24 cellular contexts compared by ENCODE assay signal in genomic region chr2:5195636-5196035, GRCh38.
DNase-seq lines count a peak whose midpoint lies in the region; ATAC-seq, FAIRE-seq and TF ChIP-seq lines count a peak whose summit lies in the region.
"Had no signal": no experiment of that assay in that cellular context is flagged by ENCODE, and none has a peak within 500 bp of the region (broad histone marks: within the 10 kb centered on the region; RNA-seq: fewer than 3 reads in every experiment).

No MANE protein-coding gene starts in this region.

- no peak overlapping the region for H3K27ac Mint-ChIP-seq in activated naive CD8-positive, alpha-beta T cell treated with anti-CD3 and anti-CD28 coated beads for 36 hours
- H3K27ac Mint-ChIP-seq: CD4-positive, alpha-beta T cell; GM23338; HFFc6; T-helper 1 cell treated with Interleukin-12 subunit alpha and Interleukin-12 subunit beta and Interleukin-4 antibody, amounts not matched to agents 30 μg/mL and 1 μg/mL, for 36 hours had no signal

- no peak for TF ChIP-seq RAD21 in H1 (IDR thresholded peaks at IDR 0.05 in 1 of 2, conservative IDR thresholded peaks at IDR 0.05 in 1 of 2; ENCODE audit: low read depth in 2 of 2, low read length in 2 of 2)

- no peak overlapping the region for H3K14ac ChIP-seq in H1 (ENCODE audit: insufficient read length)

- H3K79me2 ChIP-seq in H1 (ENCODE audit: control insufficient read depth in 1 of 2, insufficient read depth in 2 of 2, low read length in 2 of 2) = no peaks in the 10 kb centered on the region

- H3K23me2 ChIP-seq in H1 (ENCODE audit: low read depth, low read length) = no peaks in the 10 kb centered on the region

- H3K9me3 ChIP-seq in H1 (ENCODE audit: insufficient read depth in 2 of 2, low read depth in 1 of 2, low read length in 1 of 2) = no peaks in the 10 kb centered on the region
- H3K9me3 ChIP-seq: BLaER1 treated with 17β-estradiol and CSF1 and Interleukin-3, amounts not matched to agents 10 nM and 100 nM; HAP-1 had no signal

- peak overlapping the region; percentile 36; the same call in 1 of the 2 replicates for H2AFZ ChIP-seq in H1 (ENCODE audit: low read length)
- H2AFZ ChIP-seq: GM23338 had no signal

- peak; percentile 91 for DNase-seq in DMS53 (lab: John Stamatoyannopoulos, UW)
- peak; percentile 64 for DNase-seq in NCI-H1048 (lab: John Stamatoyannopoulos, UW)
- DNase-seq in NCI-H510A (lab: John Stamatoyannopoulos, UW) = peak; percentile 53
- DNase-seq in H1 (ENCODE audit: low read depth in 1 of 2, low spot score in 2 of 2) = no peak
- DNase-seq in activated naive CD8-positive, alpha-beta T cell treated with anti-CD3 and anti-CD28 coated beads for 36 hours = no peak
- DNase-seq in NCI-H1092 treated with DMSO at 0.1 percent for 48 hours (lab: John Stamatoyannopoulos, UW) = no peak
- DNase-seq: AML-193; CD4-positive, alpha-beta T cell; HFFc6; Kasumi-1; NCI-H2081; Peyer's patch; SHP77 treated with DMSO at 0.1 percent for 48 hours; T-helper 9 cell had no signal

- no peak overlapping the region for H3K23ac ChIP-seq in H1 (ENCODE audit: insufficient read length)

- peaks cover 0 to 8% (median 2%) of the 10 kb centered on the region in 4 experiments; a peak in 4 of 7 replicates for H3K4me1 ChIP-seq in H1 (replicated peaks in 1 of 4; ENCODE audit: control insufficient read depth in 3 of 4, insufficient read depth in 4 of 4, low read length in 3 of 4)
- H3K4me1 ChIP-seq: A549; BLaER1 treated with 17β-estradiol and CSF1 and Interleukin-3, amounts not matched to agents 10 nM and 100 nM; HAP-1; Peyer's patch had no signal

- CTCF ChIA-PET in H1 (lab: Charles Lee; ENCODE audit: partially characterized antibody) = no interaction called here

- H4K20me1 ChIP-seq in H1 (replicated peaks in 1 of 2; ENCODE audit: control insufficient read depth in 1 of 2, insufficient read depth in 2 of 2, low read length in 2 of 2) = no peaks in the 10 kb centered on the region
- H4K20me1 ChIP-seq: BLaER1 treated with 17β-estradiol and CSF1 and Interleukin-3, amounts not matched to agents 10 nM and 100 nM had no signal

- H2AK5ac ChIP-seq in H1 (ENCODE audit: low read depth, low read length) = no peak overlapping the region

- no peaks in the 10 kb centered on the region for H3K36me3 ChIP-seq in H1 (ENCODE audit: control insufficient read depth in 2 of 4, insufficient read depth in 4 of 4, low read length in 3 of 4)
- H3K36me3 ChIP-seq: BLaER1 treated with 17β-estradiol and CSF1 and Interleukin-3, amounts not matched to agents 10 nM and 100 nM; HAP-1; Peyer's patch had no signal

- H2BK5ac ChIP-seq in H1 (ENCODE audit: low read depth, low read length) = no peak overlapping the region

- H3K18ac ChIP-seq in H1 (ENCODE audit: extremely low read depth, low read length) = no peak overlapping the region

- H3K27me3 Mint-ChIP-seq in activated naive CD8-positive, alpha-beta T cell treated with anti-CD3 and anti-CD28 coated beads for 36 hours = no peaks in the 10 kb centered on the region
- H3K27me3 Mint-ChIP-seq: CD4-positive, alpha-beta T cell had no signal

- 0 out of 2 replicates have a peak overlapping the region, but pooled peaks have one; percentile 16 for H2BK20ac ChIP-seq in H1 (ENCODE audit: low read length)

- H4K91ac ChIP-seq in H1 (replicated peaks; ENCODE audit: insufficient read length, low read length) = no peak overlapping the region

- no peak for ATAC-seq in GM21423 (IDR thresholded peaks at IDR 0.05; ENCODE audit: unreplicated experiment)
- ATAC-seq: A549, GM23338, K562 had no signal

- H4K8ac ChIP-seq in H1 (ENCODE audit: extremely low read depth, insufficient read depth, low read length) = no peak overlapping the region

- no peaks in the 10 kb centered on the region for H3K4me1 Mint-ChIP-seq in activated naive CD8-positive, alpha-beta T cell treated with anti-CD3 and anti-CD28 coated beads for 36 hours

- H3K4me3 ChIP-seq in H1 (ENCODE audit: extremely low read depth in 1 of 4, insufficient read depth in 2 of 4, low read depth in 3 of 4, low read length in 4 of 4) = no peak overlapping the region
- H3K4me3 ChIP-seq: A549; BLaER1 treated with 17β-estradiol and CSF1 and Interleukin-3, amounts not matched to agents 10 nM and 100 nM; GM23338; HAP-1; K562; Peyer's patch had no signal

- TF ChIP-seq EP300 in H1 (IDR thresholded peaks at IDR 0.05; ENCODE audit: borderline replicate concordance in 1 of 2, low read depth in 2 of 2, low read length in 2 of 2) = no peak

- no peak overlapping the region for H3K9ac ChIP-seq in H1 (replicated peaks in 1 of 4; ENCODE audit: extremely low read depth in 1 of 4, low read depth in 3 of 4, low read length in 3 of 4)
- H3K9ac ChIP-seq: BLaER1 treated with 17β-estradiol and CSF1 and Interleukin-3, amounts not matched to agents 10 nM and 100 nM had no signal

- H3K27ac ChIP-seq in H1 (ENCODE audit: low read depth, low read length) = no peak overlapping the region
- H3K27ac ChIP-seq: A549; BLaER1 treated with 17β-estradiol and CSF1 and Interleukin-3, amounts not matched to agents 10 nM and 100 nM; Peyer's patch had no signal

- H3K79me1 ChIP-seq in H1 (ENCODE audit: low read depth, low read length) = no peaks in the 10 kb centered on the region

- no peaks in the 10 kb centered on the region for H3K36me3 Mint-ChIP-seq in activated naive CD8-positive, alpha-beta T cell treated with anti-CD3 and anti-CD28 coated beads for 36 hours

- no peak overlapping the region for H3K4ac ChIP-seq in H1 (replicated peaks; ENCODE audit: insufficient read length, low read depth, low read length)

- no peak overlapping the region for H3K4me2 ChIP-seq in H1 (ENCODE audit: insufficient read depth in 1 of 2, low read depth in 2 of 2, low read length in 2 of 2)
- H3K4me2 ChIP-seq: A549; BLaER1 treated with 17β-estradiol and CSF1 and Interleukin-3, amounts not matched to agents 10 nM and 100 nM; GM23338 had no signal

- H4K5ac ChIP-seq in H1 (ENCODE audit: insufficient read length, low read depth, low read length) = no peak overlapping the region

- no peaks in the 10 kb centered on the region for H3K27me3 ChIP-seq in H1 (replicated peaks in 1 of 4; ENCODE audit: control insufficient read depth in 3 of 4, extremely low read depth in 1 of 4, insufficient read depth in 3 of 4, low read length in 3 of 4)
- H3K27me3 ChIP-seq: BLaER1 treated with 17β-estradiol and CSF1 and Interleukin-3, amounts not matched to agents 10 nM and 100 nM; Peyer's patch had no signal

- H2BK120ac ChIP-seq in H1 (replicated peaks; ENCODE audit: low read depth, low read length) = no peak overlapping the region

- H3K9me3 Mint-ChIP-seq in activated naive CD8-positive, alpha-beta T cell treated with anti-CD3 and anti-CD28 coated beads for 36 hours = peaks cover 2% of the 10 kb centered on the region

- no peak overlapping the region for H3K4me3 Mint-ChIP-seq in activated naive CD8-positive, alpha-beta T cell treated with anti-CD3 and anti-CD28 coated beads for 36 hours
- H3K4me3 Mint-ChIP-seq: CD4-positive, alpha-beta T cell; GM23338; HFFc6; T-helper 1 cell treated with Interleukin-12 subunit alpha and Interleukin-12 subunit beta and Interleukin-4 antibody, amounts not matched to agents 30 μg/mL and 1 μg/mL, for 36 hours had no signal

- TF ChIP-seq POLR2A in H1 (IDR thresholded peaks at IDR 0.05; ENCODE audit: control extremely low read depth in 1 of 2, low read depth in 2 of 2, low read length in 2 of 2) = no peak

- POLR2A ChIA-PET in H1 (lab: Charles Lee; ENCODE audit: partially characterized antibody) = no interaction called here

- no peak overlapping the region for H2BK12ac ChIP-seq in H1 (ENCODE audit: low read depth, low read length)

- H3K56ac ChIP-seq in H1 (replicated peaks; ENCODE audit: insufficient read length, low read depth, low read length) = no peak overlapping the region

- 0 out of 2 replicates have a peak overlapping the region, but pooled peaks have one; percentile 23 for H2BK15ac ChIP-seq in H1 (ENCODE audit: low read length)

- WGBS in H1 (ENCODE audit: extremely low coverage in 1 of 2, insufficient coverage in 1 of 2, insufficient read length in 1 of 2, insufficient replicate concordance in 2 of 2, low coverage in 1 of 2, low lambda C conversion rate in 2 of 2, missing lambda C conversion rate in 1 of 2), 2 experiments = 83% methylated on average over 1 of the region's 1 CpG; no CpG with 5 or more reads in 1 of the 2 experiments

- TF ChIP-seq CTCF in H1 (IDR thresholded peaks at IDR 0.05; ENCODE audit: control extremely low read depth in 1 of 3, insufficient read depth in 1 of 3, low read depth in 1 of 3, low read length in 3 of 3) = no peak

- no peak for FAIRE-seq in H1 (lab: Jason Lieb, UNC)
- FAIRE-seq: A549, D721Med, GM18507, HTR-8/SVneo, K562 had no signal

TF ChIP-seq in H1, 55 proteins besides CTCF, POLR2A, EP300 and RAD21:
- TF ChIP-seq SIRT6 (IDR thresholded peaks at IDR 0.05; ENCODE audit: low read length) = no peak
- no peak for TF ChIP-seq CBX5 (IDR thresholded peaks at IDR 0.05; ENCODE audit: low read depth, low read length)
- no peak for TF ChIP-seq POLR2AphosphoS5 (IDR thresholded peaks at IDR 0.05; ENCODE audit: low read depth, low read length)
- peak; percentile 44; the same call in 1 of the 2 replicates for TF ChIP-seq SRF (IDR thresholded peaks at IDR 0.05; ENCODE audit: low read depth, low read length)
- TF ChIP-seq FOSL1 (IDR thresholded peaks at IDR 0.05; ENCODE audit: insufficient read depth, low read depth, low read length) = no peak
- no peak for TF ChIP-seq NRF1 (IDR thresholded peaks at IDR 0.05; ENCODE audit: low read depth, low read length)
TF ChIP-seq in H1: peak in this region for 1.

Comparison
In these comparisons a context has a peak if more than half of its experiments do, and no peak if none do; other contexts are left out.
1. DNase-seq: peak in DMS53 (single experiment), NCI-H1048 (single experiment) and NCI-H510A (single experiment); none in H1 (0 of 2), activated naive CD8-positive, alpha-beta T cell treated with anti-CD3 and anti-CD28 coated beads for 36 hours (single experiment) and NCI-H1092 treated with DMSO at 0.1 percent for 48 hours (single experiment).